In the genomic region with DNA sequence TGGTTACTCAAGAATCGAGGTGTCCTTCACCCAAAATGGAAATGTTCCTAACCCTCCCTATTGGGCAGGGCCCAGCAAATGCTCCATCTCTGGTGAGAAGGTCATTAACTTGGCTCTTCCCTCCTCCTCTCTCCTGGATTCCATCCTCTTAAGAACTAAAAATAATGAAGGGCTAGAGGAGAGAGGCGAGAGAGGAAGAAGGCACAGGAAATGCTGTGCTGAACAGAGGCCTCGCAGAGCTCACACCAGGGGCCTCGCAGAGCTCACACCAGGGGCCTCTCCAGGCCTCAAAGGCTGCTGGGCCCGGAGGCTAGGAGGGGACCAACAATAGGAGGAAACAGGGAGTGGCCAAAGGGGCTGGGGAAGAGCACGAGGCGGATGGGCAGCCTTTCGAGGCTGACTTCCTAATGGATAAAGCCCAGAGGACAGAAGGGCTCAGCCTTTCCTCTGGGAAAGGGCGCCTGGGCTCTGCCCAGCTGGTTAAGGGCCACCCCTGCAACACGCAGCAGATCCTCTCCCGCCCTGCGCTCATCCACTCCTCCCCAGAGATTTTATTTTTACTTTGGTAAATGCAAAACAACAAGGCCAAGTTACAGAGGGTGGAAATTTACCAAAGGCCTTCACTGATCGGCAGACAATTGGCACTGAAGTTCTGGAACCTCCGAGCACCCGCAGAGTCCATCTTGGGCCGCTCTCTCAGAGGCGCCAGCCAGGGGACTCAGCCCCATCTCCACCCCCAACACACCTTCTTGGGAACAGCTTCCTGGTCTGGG, we compare ENCODE assay signal across 9 cellular contexts.
A peak's percentile ranks its signal among the peaks of the same experiment; 100 is the strongest.
DNase-seq lines count a peak whose midpoint lies in the region; ATAC-seq and TF ChIP-seq lines count a peak whose summit lies in the region.
"Had no signal": no experiment of that assay in that cellular context is flagged by ENCODE, and none has a peak within 500 bp of the region (broad histone marks: within the 10 kb centered on the region; RNA-seq: fewer than 3 reads in every experiment).

No MANE protein-coding gene starts in this region.

- in situ Hi-C loops in GM13977 (cut with MboI; ENCODE audit: low pct_unique_long_range_greater_than_20kb, low sequenced_read_pairs, unreplicated experiment) = no loop called here

- H3K4me1 ChIP-seq in thyroid gland = peaks cover 39 to 85% of the 10 kb centered on the region in 2 donors

- no peak for ATAC-seq in activated T-cell treated with anti-CD3 and anti-CD28 coated beads, Interleukin-2, amount 50 U/mL, for 4 hours
- ATAC-seq in activated naive CD8-positive, alpha-beta T cell treated with anti-CD3 and anti-CD28 coated beads, Interleukin-2, amount 50 U/mL, for 24 hours = no peak
- no peak for ATAC-seq in GM21360 (IDR thresholded peaks at IDR 0.05; ENCODE audit: unreplicated experiment)

- H3K9me3 Mint-ChIP-seq in activated T-cell treated with anti-CD3 and anti-CD28 coated beads, Interleukin-2, amount 50 U/mL, for 4 hours = no peaks in the 10 kb centered on the region
- H3K9me3 Mint-ChIP-seq in activated naive CD8-positive, alpha-beta T cell treated with anti-CD3 and anti-CD28 coated beads, Interleukin-2, amount 50 U/mL, for 24 hours = no peaks in the 10 kb centered on the region
- H3K9me3 Mint-ChIP-seq in progenitor cell of endocrine pancreas (ENCODE audit: low read depth) = no peaks in the 10 kb centered on the region

- peak in 1 of 2 donors; percentile 12 for TF ChIP-seq POLR2A in thyroid gland (IDR thresholded peaks at IDR 0.05)

- H3K4me3 ChIP-seq in thyroid gland (replicated peaks in 1 of 3) = no peak overlapping the region

- no peaks in the 10 kb centered on the region for H3K9me3 ChIP-seq in thyroid gland

- peak overlapping the region; percentile 80 for H3K27ac Mint-ChIP-seq in activated naive CD8-positive, alpha-beta T cell treated with anti-CD3 and anti-CD28 coated beads, Interleukin-2, amount 50 U/mL, for 24 hours
- no peak overlapping the region for H3K27ac Mint-ChIP-seq in progenitor cell of endocrine pancreas

- peak overlapping the region; percentile 66 to 92 (median 67) for H3K27ac ChIP-seq in thyroid gland

- TF ChIP-seq CTCF in thyroid gland (IDR thresholded peaks at IDR 0.05) (no peak), GM13977 (IDR thresholded peaks at IDR 0.05; ENCODE audit: extremely low read depth, insufficient read depth, missing control alignments) (no peak), progenitor cell of endocrine pancreas (IDR thresholded peaks at IDR 0.05; ENCODE audit: unreplicated experiment) (no peak)

- no peaks in the 10 kb centered on the region for H3K36me3 ChIP-seq in thyroid gland

- DNase-seq in activated T-cell treated with anti-CD3 and anti-CD28 coated beads, Interleukin-2, amount 50 U/mL, for 4 hours = no peak
- DNase-seq in activated T-cell treated with anti-CD3 and anti-CD28 coated beads for 4 hours = no peak
- DNase-seq in activated naive CD8-positive, alpha-beta T cell treated with anti-CD3 and anti-CD28 coated beads, Interleukin-2, amount 50 U/mL, for 24 hours = no peak
- DNase-seq in lung microvascular endothelial cell (ENCODE audit: low read depth in 2 of 2) = peak; percentile 66 to 90
- DNase-seq in thyroid gland = peak in 1 of 2 donors; percentile 28
- DNase-seq in GM13977 (ENCODE audit: low spot score) = no peak
- no peak for DNase-seq in progenitor cell of endocrine pancreas (ENCODE audit: low spot score, unreplicated experiment)
- DNase-seq: OCI-M1 had no signal

- H3K36me3 Mint-ChIP-seq in activated T-cell treated with anti-CD3 and anti-CD28 coated beads, Interleukin-2, amount 50 U/mL, for 4 hours (ENCODE audit: insufficient read depth) = peaks cover 4% of the 10 kb centered on the region
- peaks cover 10% of the 10 kb centered on the region for H3K36me3 Mint-ChIP-seq in activated naive CD8-positive, alpha-beta T cell treated with anti-CD3 and anti-CD28 coated beads, Interleukin-2, amount 50 U/mL, for 24 hours (ENCODE audit: low read depth)
- no peaks in the 10 kb centered on the region for H3K36me3 Mint-ChIP-seq in progenitor cell of endocrine pancreas (ENCODE audit: insufficient read depth)

- no peaks in the 10 kb centered on the region for H3K4me1 Mint-ChIP-seq in activated T-cell treated with anti-CD3 and anti-CD28 coated beads, Interleukin-2, amount 50 U/mL, for 4 hours (ENCODE audit: low read depth)
- H3K4me1 Mint-ChIP-seq in activated naive CD8-positive, alpha-beta T cell treated with anti-CD3 and anti-CD28 coated beads, Interleukin-2, amount 50 U/mL, for 24 hours = no peaks in the 10 kb centered on the region
- H3K4me1 Mint-ChIP-seq in progenitor cell of endocrine pancreas (ENCODE audit: low read depth) = peaks cover 18% of the 10 kb centered on the region

- 65 to 71% methylated on average over 17 of the region's 17 CpGs for WGBS in thyroid gland, 2 donors

- no peaks in the 10 kb centered on the region for H3K27me3 Mint-ChIP-seq in activated T-cell treated with anti-CD3 and anti-CD28 coated beads, Interleukin-2, amount 50 U/mL, for 4 hours (ENCODE audit: low read depth)
- H3K27me3 Mint-ChIP-seq in activated naive CD8-positive, alpha-beta T cell treated with anti-CD3 and anti-CD28 coated beads, Interleukin-2, amount 50 U/mL, for 24 hours = no peaks in the 10 kb centered on the region
- H3K27me3 Mint-ChIP-seq in progenitor cell of endocrine pancreas = peaks cover 9% of the 10 kb centered on the region

- H3K4me3 Mint-ChIP-seq in activated T-cell treated with anti-CD3 and anti-CD28 coated beads, Interleukin-2, amount 50 U/mL, for 4 hours = peak overlapping the region; percentile 49
- peak overlapping the region; percentile 22 for H3K4me3 Mint-ChIP-seq in activated naive CD8-positive, alpha-beta T cell treated with anti-CD3 and anti-CD28 coated beads, Interleukin-2, amount 50 U/mL, for 24 hours
- H3K4me3 Mint-ChIP-seq in progenitor cell of endocrine pancreas (ENCODE audit: low read depth) = no peak overlapping the region

- intact Hi-C loops in thyroid gland (cut with DNase I) = no loop called here

- no peaks in the 10 kb centered on the region for H3K27me3 ChIP-seq in thyroid gland

Comparison
In these comparisons a context has a peak if more than half of its experiments do, and no peak if none do; other contexts are left out.
1. DNase-seq: peak in lung microvascular endothelial cell (2 of 2); none in activated T-cell treated with anti-CD3 and anti-CD28 coated beads, Interleukin-2, amount 50 U/mL, for 4 hours (single experiment), activated T-cell treated with anti-CD3 and anti-CD28 coated beads for 4 hours (single experiment), activated naive CD8-positive, alpha-beta T cell treated with anti-CD3 and anti-CD28 coated beads, Interleukin-2, amount 50 U/mL, for 24 hours (single experiment), GM13977 (single experiment) and progenitor cell of endocrine pancreas (single experiment).